Comparison of ENCODE assay signal across 8 cellular contexts in genomic region chr14:60064491-60065072, GRCh38. TPM values are rescaled to one million over a fixed set of nuclear protein-coding genes. Genes with fewer than 3 reads are reported as not detected.
DNase-seq lines count a peak whose midpoint lies in the region; ATAC-seq and TF ChIP-seq lines count a peak whose summit lies in the region.

No MANE protein-coding gene starts in this region.

- peaks cover 4% of the 10 kb centered on the region; the same call in 1 of the 2 replicates for H3K27me3 Mint-ChIP-seq in HFFc6 (ENCODE audit: insufficient read depth)

- no peak overlapping the region for H3K27ac ChIP-seq in DOHH2 (ENCODE audit: low read depth, low read length)
- no peak overlapping the region for H3K27ac ChIP-seq in RWPE1
- H3K27ac ChIP-seq in gastrocnemius medialis: no peak overlapping the region

- no peaks in the 10 kb centered on the region for H4K20me1 ChIP-seq in DOHH2 (ENCODE audit: control insufficient read depth, insufficient read depth, low read depth, low read length)

- POLR2A ChIA-PET in RWPE1 (lab: Yijun Ruan, JAX; ENCODE audit: low non-redundant PET): no interaction called here

- no peak overlapping the region for H3K27ac Mint-ChIP-seq in HFFc6

- TF ChIP-seq POLR2A in gastrocnemius medialis (IDR thresholded peaks at IDR 0.05): no peak

- no peaks in the 10 kb centered on the region for H3K36me3 Mint-ChIP-seq in HFFc6 (ENCODE audit: low read depth)

- CTCF ChIA-PET in RWPE1 (lab: Yijun Ruan, JAX): interaction anchor here (0.5 to 1.4 kb wide), 3 partner anchors 99 to 1964 kb away, joined by 3 read pairs; no protein-coding TSS in a partner anchor

- in situ Hi-C loops in gastrocnemius medialis (cut with MboI; ENCODE audit: low sequenced_read_pairs in 4 of 4): loop anchor here (5.0 to 25.0 kb wide), 4 partner anchors 102 to 123 kb away; no protein-coding TSS in a partner anchor

- H3K4me1 ChIP-seq in DOHH2 (ENCODE audit: control insufficient read depth, low read length) (peaks cover 4% of the 10 kb centered on the region), gastrocnemius medialis (peaks cover 0 to 4% of the 10 kb centered on the region in 2 donors)

- DNase-seq in HFFc6: peak; percentile 46
- peak; percentile 20 for DNase-seq in RWPE1 (ENCODE audit: low spot score)
- peak; percentile 72 for DNase-seq in fibroblast of pulmonary artery (ENCODE audit: low read depth)
- no peak for DNase-seq in gastrocnemius medialis
- no peak for DNase-seq in iPS-NIHi11 (ENCODE audit: low spot score)

- no peaks in the 10 kb centered on the region for H3K9me2 ChIP-seq in DOHH2 (replicated peaks; ENCODE audit: control insufficient read depth, low read length)

- H3K4me1 Mint-ChIP-seq in HFFc6 (ENCODE audit: low read depth): peaks cover 11% of the 10 kb centered on the region

- intact Hi-C loops in gastrocnemius medialis (cut with DNase I; ENCODE audit: low total_unique reads): loop anchor here (1.0 to 10.0 kb wide), 4 partner anchors 26 to 270 kb away; partner anchors contain the start of gene PCNX4

- H3K9me3 ChIP-seq in DOHH2 (ENCODE audit: control insufficient read depth, insufficient read depth, low read length) (no peaks in the 10 kb centered on the region), gastrocnemius medialis (no peaks in the 10 kb centered on the region)

- no peaks in the 10 kb centered on the region for H3K27me3 ChIP-seq in DOHH2 (ENCODE audit: control insufficient read depth, low read length)
- no peaks in the 10 kb centered on the region for H3K27me3 ChIP-seq in gastrocnemius medialis

- no peak overlapping the region for H3K4me3 Mint-ChIP-seq in HFFc6

- ATAC-seq in gastrocnemius medialis (peak; percentile 56 to 75), esophagus mucosa (no peak), HG02884 (IDR thresholded peaks at IDR 0.05; ENCODE audit: unreplicated experiment) (no peak)

- no peaks in the 10 kb centered on the region for H3K36me3 ChIP-seq in DOHH2 (ENCODE audit: control insufficient read depth, low read length)
- no peaks in the 10 kb centered on the region for H3K36me3 ChIP-seq in gastrocnemius medialis

- H3K79me2 ChIP-seq in DOHH2 (ENCODE audit: control insufficient read depth, low read length): no peaks in the 10 kb centered on the region

- TF ChIP-seq CTCF in DOHH2 (IDR thresholded peaks at IDR 0.05; ENCODE audit: low read depth, low read length, poor library complexity, severe bottlenecking): peak; percentile 55
- TF ChIP-seq CTCF in HFFc6 (IDR thresholded peaks at IDR 0.05): peak; percentile 79
- peak; percentile 73 for TF ChIP-seq CTCF in RWPE1 (conservative IDR thresholded peaks at IDR 0.05; ENCODE audit: low read depth)
- peak; percentile 65 for TF ChIP-seq CTCF in fibroblast of pulmonary artery (IDR thresholded peaks at IDR 0.05; ENCODE audit: low read length, missing control alignments)
- peak; percentile 45 to 90 (median 66) for TF ChIP-seq CTCF in gastrocnemius medialis (IDR thresholded peaks at IDR 0.05 in 4 of 5, conservative IDR thresholded peaks at IDR 0.05 in 1 of 5)

- no peaks in the 10 kb centered on the region; the same call in 1 of the 2 replicates for H3F3A ChIP-seq in DOHH2 (ENCODE audit: control insufficient read depth, insufficient read depth)

- no peak overlapping the region for H3K4me3 ChIP-seq in DOHH2 (ENCODE audit: low read length)
- H3K4me3 ChIP-seq in fibroblast of pulmonary artery (replicated peaks; ENCODE audit: low read depth, low read length): no peak overlapping the region
- no peak overlapping the region for H3K4me3 ChIP-seq in gastrocnemius medialis

- H3K4me2 ChIP-seq in DOHH2 (ENCODE audit: low read length): no peak overlapping the region

- H3K9me3 Mint-ChIP-seq in HFFc6: no peaks in the 10 kb centered on the region

RNA-seq across cellular contexts. Expression of gene PCNX4, which starts 27.1 kb away (rescaled TPM):
- 10 to 100 TPM; 46.5 to 67.7 (median 54.9) TPM for total RNA-seq in HFFc6 (2021; fragmentation: NEBNext Ultra II Directional; extraction: Animal tissue kit (Norgen Biotek cat#: 25700))
- total RNA-seq in gastrocnemius medialis: 10 to 100 TPM; 11.3 to 42.8 (median 34.8) TPM
- 19.2 TPM for total RNA-seq in esophagus mucosa

Comparison
In these comparisons a context has a peak if more than half of its experiments do, and no peak if none do; other contexts are left out.
1. DNase-seq: peak in HFFc6 (single experiment), RWPE1 (single experiment) and fibroblast of pulmonary artery (single experiment); none in gastrocnemius medialis (0 of 2) and iPS-NIHi11 (single experiment).
2. ATAC-seq: peak in gastrocnemius medialis (2 of 2); none in esophagus mucosa (single experiment) and HG02884 (single experiment).
3. Peak in every context shown above with its lines, with median percentiles within 50 percentile points of each other: CTCF ChIP-seq.